In genomic region chr13:113548171-113548641, GRCh38 we compare ENCODE assay signal across 11 cellular contexts. TPM values are rescaled to one million over a fixed set of nuclear protein-coding genes. Genes with fewer than 3 reads are reported as not detected.
DNase-seq lines count a peak whose midpoint lies in the region; ATAC-seq and TF ChIP-seq lines count a peak whose summit lies in the region.
"Had no signal": no experiment of that assay in that cellular context is flagged by ENCODE, and none has a peak within 500 bp of the region (broad histone marks: within the 10 kb centered on the region; RNA-seq: fewer than 3 reads in every experiment).

No MANE protein-coding gene starts in this region.

- H3K36me3 ChIP-seq in left lung (peaks cover 0 to 79% of the 10 kb centered on the region in 2 donors), GM23248 (ENCODE audit: low read depth) (peaks cover 25% of the 10 kb centered on the region; the same call in 1 of the 2 replicates)

- no peak overlapping the region for H2AFZ ChIP-seq in GM23248
- H2AFZ ChIP-seq: PC-9 had no signal

- no peaks in the 10 kb centered on the region for H3F3A ChIP-seq in GM23248 (ENCODE audit: insufficient read depth)

- no peak for ATAC-seq in left lung
- ATAC-seq in GM18502 (IDR thresholded peaks at IDR 0.05; ENCODE audit: poor library complexity, unreplicated experiment) = no peak

- no peaks in the 10 kb centered on the region for H4K20me1 ChIP-seq in GM23248 (ENCODE audit: insufficient read depth)

- H3K27me3 ChIP-seq in left lung = no peaks in the 10 kb centered on the region
- no peaks in the 10 kb centered on the region for H3K27me3 ChIP-seq in GM23248 (replicated peaks; ENCODE audit: insufficient read depth)

- in situ Hi-C loops in GM23248 (cut with MboI) = no loop called here

- H3K4me3 ChIP-seq in left lung (no peak overlapping the region), GM23248 (no peak overlapping the region)
- H3K4me3 ChIP-seq: PC-9 had no signal

- H3K9ac ChIP-seq in GM23248 = no peak overlapping the region

- no peak for TF ChIP-seq CTCF in left lung (IDR thresholded peaks at IDR 0.05)

- H3K9me3 ChIP-seq in left lung = no peaks in the 10 kb centered on the region
- H3K9me3 ChIP-seq in GM23248 (ENCODE audit: low read depth) = no peaks in the 10 kb centered on the region

- H3K27ac ChIP-seq in left lung (no peak overlapping the region), GM23248 (no peak overlapping the region)
- H3K27ac ChIP-seq: PC-9 had no signal

- peaks cover 74% of the 10 kb centered on the region for H3K79me2 ChIP-seq in GM23248 (ENCODE audit: insufficient read depth)

- no peaks in the 10 kb centered on the region for H3K9me2 ChIP-seq in GM23248 (ENCODE audit: insufficient read depth)

- peak; percentile 28 for DNase-seq in activated CD8-positive, alpha-beta memory T cell treated with anti-CD3 and anti-CD28 coated beads, Interleukin-2, amount 50 U/mL, for 48 hours
- DNase-seq in activated CD8-positive, alpha-beta memory T cell treated with anti-CD3 and anti-CD28 coated beads, Interleukin-2, amount 50 U/mL, for 4 hours = no peak
- peak; percentile 87 for DNase-seq in cerebellar cortex (ENCODE audit: low spot score)
- DNase-seq in left lung = peak; percentile 19 to 79
- peak; percentile 40 for DNase-seq in ureter (ENCODE audit: low spot score)
- DNase-seq in GM23248 = no peak
- DNase-seq in 8988T = no peak
- DNase-seq: NCI-H146; stimulated activated CD4-positive, alpha-beta T cell treated with anti-CD3 and anti-CD28 coated beads, Interleukin-1b, Interleukin-23, amount 100 ng/mL, for 48 hours had no signal

- no peak overlapping the region for H3K4me2 ChIP-seq in GM23248 (ENCODE audit: unreplicated experiment)
- H3K4me2 ChIP-seq: PC-9 had no signal

- H3K4me1 ChIP-seq in left lung (peaks cover 0 to 15% of the 10 kb centered on the region in 2 donors), GM23248 (ENCODE audit: insufficient read depth) (0 out of 2 replicates have a peak, but pooled peaks cover 5% of the 10 kb centered on the region)

- 90% methylated on average over 30 to 32 of the region's 32 CpGs for WGBS in GM23248 (ENCODE audit: low coverage in 1 of 2, low lambda C conversion rate in 2 of 2, missing lambda C conversion rate in 2 of 2), 2 experiments

- intact Hi-C loops in left lung (cut with DNase I) = no loop called here

RNA-seq across cellular contexts. Expression of gene TFDP1, which starts 36.3 kb away (rescaled TPM):
- 10 to 100 TPM; 48.8 to 61.9 TPM for total RNA-seq in left lung
- 54.9 TPM for total RNA-seq in ureter
- 59.6 and 74.8 TPM in 2 replicates for total RNA-seq in GM23248 (2014; rRNA removed; shearing (Covaris generic))
- 122 and 127 TPM in 2 replicates for polyA plus RNA-seq in GM23248 (2016; fragmentation: Nextera tagmentation; extraction: Ambion mirVana)

RNA-seq across cellular contexts. Expression of gene DCUN1D2, which starts 57.7 kb away (rescaled TPM):
- total RNA-seq in left lung = 10 to 100 TPM; 10.3 to 19.4 TPM
- 20.6 TPM for total RNA-seq in ureter
- 9.9 and 22.1 TPM in 2 replicates for total RNA-seq in GM23248 (2014; rRNA removed; shearing (Covaris generic))
- 7.2 and 11.1 TPM in 2 replicates for polyA plus RNA-seq in GM23248 (2016; fragmentation: Nextera tagmentation; extraction: Ambion mirVana)

Comparison
In these comparisons a context has a peak if more than half of its experiments do, and no peak if none do; other contexts are left out.
1. DNase-seq: peak in activated CD8-positive, alpha-beta memory T cell treated with anti-CD3 and anti-CD28 coated beads, Interleukin-2, amount 50 U/mL, for 48 hours (single experiment), cerebellar cortex (single experiment), left lung (2 of 2) and ureter (single experiment); none in activated CD8-positive, alpha-beta memory T cell treated with anti-CD3 and anti-CD28 coated beads, Interleukin-2, amount 50 U/mL, for 4 hours (single experiment), GM23248 (single experiment) and 8988T (single experiment).